8 cellular contexts compared by ENCODE assay signal in the genomic region with DNA sequence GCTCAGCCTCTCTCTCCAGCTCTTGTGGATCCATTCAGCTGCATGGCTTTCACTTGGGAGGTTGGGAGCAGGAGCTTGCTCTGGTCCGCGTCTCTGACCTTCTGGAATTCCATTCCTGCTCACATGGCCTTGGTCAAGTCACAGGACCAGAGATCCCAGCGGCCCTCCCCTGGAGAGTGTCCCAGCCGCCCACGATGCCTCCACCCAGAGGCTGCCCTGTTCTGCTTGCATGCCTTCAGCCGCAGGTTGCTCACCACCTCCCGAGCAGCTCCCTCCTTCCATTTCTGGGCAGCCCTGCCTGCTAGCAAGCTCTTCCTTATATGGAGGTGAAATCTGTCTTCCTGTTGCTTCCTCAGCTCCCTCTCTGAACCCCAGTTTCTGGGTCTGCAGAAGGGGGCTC. TPM values are rescaled to one million over a fixed set of nuclear protein-coding genes. Genes with fewer than 3 reads are reported as not detected.
DNase-seq lines count a peak whose midpoint lies in the region; ATAC-seq and TF ChIP-seq lines count a peak whose summit lies in the region.

No MANE protein-coding gene starts in this region.

- H2BK120ac ChIP-seq in neuronal stem cell (ENCODE audit: low read depth, low read length) = no peak overlapping the region

- H3K23ac ChIP-seq in neuronal stem cell (ENCODE audit: low read depth, low read length, poor library complexity) = no peak overlapping the region

- H2AFZ ChIP-seq in neuronal stem cell (ENCODE audit: low read length) = no peak overlapping the region

- H2BK15ac ChIP-seq in neuronal stem cell (ENCODE audit: low read length) = no peak overlapping the region

- no peak overlapping the region for H3K14ac ChIP-seq in neuronal stem cell (ENCODE audit: low read length)

- no peak overlapping the region for H4K91ac ChIP-seq in neuronal stem cell (ENCODE audit: low read depth, low read length, poor library complexity)

- no peak for ATAC-seq in Panc1
- no peak for ATAC-seq in GM21447 (IDR thresholded peaks at IDR 0.05; ENCODE audit: unreplicated experiment)
- ATAC-seq in GM21381 (IDR thresholded peaks at IDR 0.05; ENCODE audit: unreplicated experiment) = no peak

- peak overlapping the region; percentile 31 for H3K18ac ChIP-seq in neuronal stem cell (ENCODE audit: low read length)

- no peak overlapping the region for H3K4ac ChIP-seq in neuronal stem cell (ENCODE audit: low read length)

- H3K4me3 ChIP-seq in AG04450 (ENCODE audit: low read depth, low read length) (no peak overlapping the region), Panc1 (ENCODE audit: low read depth in 2 of 2, low read length in 2 of 2) (no peak overlapping the region), neuronal stem cell (ENCODE audit: low read length in 2 of 2) (no peak overlapping the region)

- H3K4me2 ChIP-seq in neuronal stem cell (ENCODE audit: insufficient read depth, low read length, poor library complexity, severe bottlenecking) = no peak overlapping the region

- peak overlapping the region; percentile 67 for H2AK5ac ChIP-seq in neuronal stem cell (ENCODE audit: low read depth, low read length)

- TF ChIP-seq CTCF in AG04450 (IDR thresholded peaks at IDR 0.05; ENCODE audit: low read depth, low read length) (no peak), Panc1 (IDR thresholded peaks at IDR 0.05) (no peak)

- H2BK5ac ChIP-seq in neuronal stem cell (ENCODE audit: low read length) = no peak overlapping the region

- peaks cover 89% of the 10 kb centered on the region for H3K4me1 ChIP-seq in Panc1 (ENCODE audit: control insufficient read depth, insufficient read depth, low read length)
- H3K4me1 ChIP-seq in neuronal stem cell (ENCODE audit: control insufficient read depth in 2 of 2, insufficient read depth in 1 of 2, low read depth in 1 of 2, low read length in 2 of 2) = peaks cover 33 to 40% of the 10 kb centered on the region in 2 donors

- BruUV-seq in Panc1 (replicated peaks; lab: Mats Ljungman, UMichigan) = no TSS peak

- in situ Hi-C loops in Panc1 (cut with HindIII; ENCODE audit: low pct_unique_long_range_greater_than_20kb, low sequenced_read_pairs) = no loop called here

- WGBS in neuronal stem cell (ENCODE audit: extremely low coverage in 2 of 2, insufficient read length in 2 of 2, insufficient replicate concordance in 1 of 2), 2 donors = no CpG with 5 or more reads among the region's 7 CpGs

- H3K9me3 ChIP-seq in AG04450 (ENCODE audit: control insufficient read depth, insufficient read depth, low read length) = no peaks in the 10 kb centered on the region
- no peaks in the 10 kb centered on the region for H3K9me3 ChIP-seq in Panc1 (ENCODE audit: control insufficient read depth, insufficient read depth, low read depth, low read length)
- H3K9me3 ChIP-seq in neuronal stem cell (replicated peaks in 1 of 2; ENCODE audit: control insufficient read depth in 2 of 2, insufficient read depth in 1 of 2, low read depth in 1 of 2, low read length in 2 of 2) = no peaks in the 10 kb centered on the region

- H3K27ac ChIP-seq in AG04450 (ENCODE audit: low read depth, low read length) (peak overlapping the region; percentile 21), Panc1 (ENCODE audit: low read length) (peak overlapping the region; percentile 81), neuronal stem cell (replicated peaks; ENCODE audit: low read length) (no peak overlapping the region)

- intact Hi-C loops in Panc1 (cut with micrococcal nuclease; ENCODE audit: unreplicated experiment) = no loop called here

- no peak overlapping the region for H3K9ac ChIP-seq in neuronal stem cell (ENCODE audit: low read depth, low read length, poor library complexity)

- H4K8ac ChIP-seq in neuronal stem cell (ENCODE audit: low read depth, low read length) = no peak overlapping the region

- no peaks in the 10 kb centered on the region for H3K27me3 ChIP-seq in AG04450 (ENCODE audit: control insufficient read depth, insufficient read depth, low read length)
- no peaks in the 10 kb centered on the region for H3K27me3 ChIP-seq in Panc1 (ENCODE audit: control insufficient read depth, insufficient read depth, low read length)
- no peaks in the 10 kb centered on the region for H3K27me3 ChIP-seq in neuronal stem cell (ENCODE audit: control insufficient read depth in 3 of 3, insufficient read depth in 3 of 3, low read depth in 1 of 3, low read length in 3 of 3)

- DNase-seq in AG04450 (ENCODE audit: low read depth, low spot score) (no peak), Panc1 (ENCODE audit: low read depth, low spot score) (no peak), fibroblast of peridontal ligament (ENCODE audit: extremely low read depth) (peak; percentile 47), neuronal stem cell (ENCODE audit: low spot score) (no peak), GF-D8 (lab: John Stamatoyannopoulos, UW) (no peak), NCI-H1436 (lab: John Stamatoyannopoulos, UW) (no peak)

- H3K36me3 ChIP-seq in Panc1 (ENCODE audit: control insufficient read depth, insufficient read depth, low read length) (no peaks in the 10 kb centered on the region), neuronal stem cell (replicated peaks in 1 of 2; ENCODE audit: control insufficient read depth in 2 of 2, insufficient read depth in 2 of 2, low read length in 2 of 2) (peaks cover under 1 to 5% of the 10 kb centered on the region in 2 donors)

- CTCF ChIA-PET in AG04450 (lab: Charles Lee) (interaction anchor here (1.0 kb wide), 1 partner anchor 33 kb away, joined by 4 read pairs; no protein-coding TSS in a partner anchor), Panc1 (lab: Charles Lee) (interaction anchor here (0.5 kb wide), 1 partner anchor 215 kb away, joined by 3 read pairs; no protein-coding TSS in a partner anchor)

- no peak overlapping the region for H2BK12ac ChIP-seq in neuronal stem cell (ENCODE audit: low read length)

- POLR2A ChIA-PET in AG04450 (lab: Yijun Ruan, JAX) (interaction anchor here (0.7 kb wide), 1 partner anchor 9 kb away, joined by 4 read pairs; no protein-coding TSS in a partner anchor), Panc1 (lab: Charles Lee) (interaction anchor here (0.7 kb wide), 1 partner anchor 12 kb away, joined by 5 read pairs; no protein-coding TSS in a partner anchor)

- peaks cover 28% of the 10 kb centered on the region for H3K79me1 ChIP-seq in neuronal stem cell (ENCODE audit: low read depth, low read length)

RNA-seq across cellular contexts. Expression of gene RAI1, which starts 32.6 kb away (rescaled TPM):
- 2.1 and 3.2 TPM in 2 replicates for polyA plus RNA-seq in AG04450 (2011; rRNA removed)
- polyA minus RNA-seq in AG04450 (2011; rRNA and poly(A)+ RNA removed) = 4.2 and 5.4 TPM in 2 replicates
- total RNA-seq in Panc1 (2021; ENCODE audit: unreplicated experiment) = 51.0 TPM
- 39.2 TPM for polyA plus RNA-seq in Panc1 (2012; ENCODE audit: insufficient read length)
- polyA plus RNA-seq in neuronal stem cell (2013, experiment 1 of 2) = 15.1 TPM
- 16.0 TPM for polyA plus RNA-seq in neuronal stem cell (2013, experiment 2 of 2)
